11 cellular contexts compared by ENCODE assay signal in genomic region chr3:30610702-30611410, GRCh38. TPM values are rescaled to one million over a fixed set of nuclear protein-coding genes. Genes with fewer than 3 reads are reported as not detected.
DNase-seq lines count a peak whose midpoint lies in the region; ATAC-seq, FAIRE-seq and TF ChIP-seq lines count a peak whose summit lies in the region.
"Had no signal": no experiment of that assay in that cellular context is flagged by ENCODE, and none has a peak within 500 bp of the region (broad histone marks: within the 10 kb centered on the region; RNA-seq: fewer than 3 reads in every experiment).

No MANE protein-coding gene starts in this region.

- CTCF ChIA-PET in activated CD8-positive, alpha-beta T cell treated with anti-CD3 and anti-CD28 coated beads for 36 hours (lab: Charles Lee): interaction anchor here (0.8 to 3.2 kb wide), 5 partner anchors 14 to 84 kb away, joined by 3 to 16 read pairs (median 3); no protein-coding TSS in a partner anchor

- peak; percentile 73 for FAIRE-seq in keratinocyte (lab: Jason Lieb, UNC)

- H3K9me3 ChIP-seq in keratinocyte (ENCODE audit: control insufficient read depth, low read depth, low read length) (no peaks in the 10 kb centered on the region), subcutaneous abdominal adipose tissue (ENCODE audit: control insufficient read depth in 5 of 5, low read length in 5 of 5) (no peaks in the 10 kb centered on the region)
- H3K9me3 ChIP-seq: testis had no signal

- H3K27me3 ChIP-seq in keratinocyte (ENCODE audit: control insufficient read depth, extremely low read depth, insufficient read depth, low read length) (no peaks in the 10 kb centered on the region), subcutaneous abdominal adipose tissue (ENCODE audit: control insufficient read depth in 5 of 5, insufficient read depth in 4 of 5, low read length in 5 of 5) (no peaks in the 10 kb centered on the region), foreskin keratinocyte (no peaks in the 10 kb centered on the region)
- H3K27me3 ChIP-seq: testis had no signal

- TF ChIP-seq CTCF in activated CD8-positive, alpha-beta T cell treated with anti-CD3 and anti-CD28 coated beads for 36 hours (IDR thresholded peaks at IDR 0.05): no peak
- TF ChIP-seq CTCF in keratinocyte (optimal IDR thresholded peaks at IDR 0.05 in 1 of 3, IDR thresholded peaks at IDR 0.05 in 1 of 3, conservative IDR thresholded peaks at IDR 0.05 in 1 of 3; ENCODE audit: extremely low read depth in 1 of 3, insufficient read depth in 2 of 3, low read length in 3 of 3): no peak
- no peak for TF ChIP-seq CTCF in glutamatergic neuron (IDR thresholded peaks at IDR 0.05; ENCODE audit: partially characterized antibody, unreplicated experiment)
- TF ChIP-seq CTCF in foreskin keratinocyte (conservative IDR thresholded peaks at IDR 0.05): no peak

- H3K36me3 ChIP-seq in keratinocyte (ENCODE audit: control insufficient read depth in 2 of 2, extremely low read depth in 1 of 2, insufficient read depth in 2 of 2, low read length in 2 of 2) (peaks cover 2 to 17% of the 10 kb centered on the region in 2 experiments), subcutaneous abdominal adipose tissue (ENCODE audit: control insufficient read depth in 5 of 5, insufficient read depth in 5 of 5, low read length in 5 of 5) (no peaks in the 10 kb centered on the region)

- ATAC-seq in activated T-cell treated with anti-CD3 and anti-CD28 coated beads, Interleukin-2, amount 50 U/mL, for 72 hours (replicated peaks in 1 of 2): peak; percentile 19 to 26
- no peak for ATAC-seq in activated CD8-positive, alpha-beta T cell treated with anti-CD3 and anti-CD28 coated beads for 36 hours
- ATAC-seq in foreskin keratinocyte: no peak

- H3K27ac Mint-ChIP-seq in activated T-cell treated with anti-CD3 and anti-CD28 coated beads, Interleukin-2, amount 50 U/mL, for 72 hours: peak overlapping the region; percentile 74
- peak overlapping the region; percentile 96 for H3K27ac Mint-ChIP-seq in activated CD8-positive, alpha-beta T cell treated with anti-CD3 and anti-CD28 coated beads for 36 hours
- H3K27ac Mint-ChIP-seq in glutamatergic neuron (ENCODE audit: unreplicated experiment): no peak overlapping the region

- dilution Hi-C loops in keratinocyte (cut with MboI; ENCODE audit: extremely low pct_ligation_motif_present, low sequenced_read_pairs): no loop called here

- intact Hi-C loops in activated CD8-positive, alpha-beta T cell treated with anti-CD3 and anti-CD28 coated beads for 36 hours (cut with micrococcal nuclease): no loop called here

- H2AFZ ChIP-seq in keratinocyte (ENCODE audit: control insufficient read depth, low read length): no peak overlapping the region

- H4K20me1 ChIP-seq in keratinocyte (ENCODE audit: control insufficient read depth, extremely low read depth, insufficient read depth, low read length): peaks cover 20% of the 10 kb centered on the region

- H3K79me2 ChIP-seq in keratinocyte (ENCODE audit: control insufficient read depth, insufficient read depth, low read length): peaks cover 94% of the 10 kb centered on the region

- H3K4me1 ChIP-seq in keratinocyte (ENCODE audit: control insufficient read depth, extremely low read depth, insufficient read depth, low read length) (peaks cover 65% of the 10 kb centered on the region), subcutaneous abdominal adipose tissue (ENCODE audit: control insufficient read depth in 5 of 5, insufficient read depth in 5 of 5, low read length in 5 of 5) (peaks cover 0 to 76% (median 70%) of the 10 kb centered on the region in 5 donors), foreskin keratinocyte (peaks cover 65% of the 10 kb centered on the region)
- H3K4me1 ChIP-seq: testis had no signal

- H3K4me3 ChIP-seq in keratinocyte (ENCODE audit: control insufficient read depth in 2 of 3, extremely low read depth in 1 of 3, insufficient read depth in 2 of 3, low read depth in 1 of 3, low read length in 3 of 3) (peak overlapping the region; percentile 78 to 96 (median 79)), subcutaneous abdominal adipose tissue (ENCODE audit: low read depth in 1 of 5, low read length in 5 of 5) (peak overlapping the region in 3 of 5 donors; percentile 19 to 67 (median 38))
- H3K4me3 ChIP-seq: testis had no signal

- H3K9me3 Mint-ChIP-seq in activated T-cell treated with anti-CD3 and anti-CD28 coated beads, Interleukin-2, amount 50 U/mL, for 72 hours: no peaks in the 10 kb centered on the region
- H3K9me3 Mint-ChIP-seq in activated CD8-positive, alpha-beta T cell treated with anti-CD3 and anti-CD28 coated beads for 36 hours: no peaks in the 10 kb centered on the region
- H3K9me3 Mint-ChIP-seq in glutamatergic neuron (ENCODE audit: unreplicated experiment): peaks cover 6% of the 10 kb centered on the region

- H3K4me3 Mint-ChIP-seq in activated T-cell treated with anti-CD3 and anti-CD28 coated beads, Interleukin-2, amount 50 U/mL, for 72 hours: peak overlapping the region; percentile 80 to 97
- H3K4me3 Mint-ChIP-seq in activated CD8-positive, alpha-beta T cell treated with anti-CD3 and anti-CD28 coated beads for 36 hours: peak overlapping the region; percentile 88
- H3K4me3 Mint-ChIP-seq in glutamatergic neuron (ENCODE audit: unreplicated experiment): no peak overlapping the region

- DNase-seq in activated T-cell treated with anti-CD3 and anti-CD28 coated beads, Interleukin-2, amount 50 U/mL, for 72 hours: no peak
- DNase-seq in activated T-cell treated with anti-CD3 and anti-CD28 coated beads, Interleukin-2, amount 50 U/mL, for 48 hours: no peak
- DNase-seq in activated CD8-positive, alpha-beta T cell treated with anti-CD3 and anti-CD28 coated beads for 36 hours: peak; percentile 36
- DNase-seq in keratinocyte (ENCODE audit: low read depth, low spot score): no peak
- no peak for DNase-seq in glutamatergic neuron
- DNase-seq in foreskin keratinocyte: no peak
- DNase-seq in superior temporal gyrus (ENCODE audit: extremely low spot score): no peak
- DNase-seq: aorta, NCI-H2081, testis had no signal

- H3K4me1 Mint-ChIP-seq in activated T-cell treated with anti-CD3 and anti-CD28 coated beads, Interleukin-2, amount 50 U/mL, for 72 hours (ENCODE audit: low read depth): peaks cover 79% of the 10 kb centered on the region
- peaks cover 51% of the 10 kb centered on the region for H3K4me1 Mint-ChIP-seq in activated CD8-positive, alpha-beta T cell treated with anti-CD3 and anti-CD28 coated beads for 36 hours (ENCODE audit: low read depth)
- peaks cover 3% of the 10 kb centered on the region for H3K4me1 Mint-ChIP-seq in glutamatergic neuron (ENCODE audit: low read depth, unreplicated experiment)

- H3K36me3 Mint-ChIP-seq in activated T-cell treated with anti-CD3 and anti-CD28 coated beads, Interleukin-2, amount 50 U/mL, for 72 hours (ENCODE audit: insufficient read depth in 2 of 2): peaks cover 9 to 19% of the 10 kb centered on the region in 2 donors
- H3K36me3 Mint-ChIP-seq in activated CD8-positive, alpha-beta T cell treated with anti-CD3 and anti-CD28 coated beads for 36 hours (ENCODE audit: low read depth): peaks cover 70% of the 10 kb centered on the region
- no peaks in the 10 kb centered on the region for H3K36me3 Mint-ChIP-seq in glutamatergic neuron (ENCODE audit: unreplicated experiment)

- peaks cover 3% of the 10 kb centered on the region for H3K9me1 ChIP-seq in keratinocyte (ENCODE audit: control insufficient read depth, extremely low read depth, insufficient read depth, low read length)

- no peaks in the 10 kb centered on the region for H3K27me3 Mint-ChIP-seq in activated T-cell treated with anti-CD3 and anti-CD28 coated beads, Interleukin-2, amount 50 U/mL, for 72 hours (ENCODE audit: low read depth)
- no peaks in the 10 kb centered on the region for H3K27me3 Mint-ChIP-seq in activated CD8-positive, alpha-beta T cell treated with anti-CD3 and anti-CD28 coated beads for 36 hours
- peaks cover 8% of the 10 kb centered on the region for H3K27me3 Mint-ChIP-seq in glutamatergic neuron (ENCODE audit: unreplicated experiment)

- H3K9ac ChIP-seq in keratinocyte (ENCODE audit: control insufficient read depth, extremely low read depth, insufficient read depth, low read length): peak overlapping the region; percentile 34
- H3K9ac ChIP-seq in subcutaneous abdominal adipose tissue (ENCODE audit: low read length in 5 of 5): peak overlapping the region in 2 of 5 donors; percentile 4 to 10

- POLR2A ChIA-PET in activated CD8-positive, alpha-beta T cell treated with anti-CD3 and anti-CD28 coated beads for 36 hours (lab: Charles Lee): interaction anchor here (0.6 to 4.8 kb wide), 13 partner anchors 9 to 336 kb away, joined by 3 to 51 read pairs (median 7); no protein-coding TSS in a partner anchor

- H3K27ac ChIP-seq in keratinocyte (ENCODE audit: control insufficient read depth, insufficient read depth, low read length) (peak overlapping the region; percentile 42), subcutaneous abdominal adipose tissue (ENCODE audit: low read depth, low read length) (peak overlapping the region; percentile 92), foreskin keratinocyte (no peak overlapping the region)

- peak overlapping the region; percentile 76 for H3K4me2 ChIP-seq in keratinocyte (ENCODE audit: control insufficient read depth, extremely low read depth, insufficient read depth, low read depth, low read length)

RNA-seq across cellular contexts. Expression of gene TGFBR2, which starts 4.5 kb away (rescaled TPM):
- total RNA-seq in activated T-cell treated with anti-CD3 and anti-CD28 coated beads, Interleukin-2, amount 50 U/mL, for 72 hours: 10 to 100 TPM; 37.7 to 45.9 TPM
- total RNA-seq in activated CD8-positive, alpha-beta T cell treated with anti-CD3 and anti-CD28 coated beads for 36 hours: 10 to 100 TPM; 49.1 to 50.0 TPM
- 250 to 402 TPM (median 303 TPM) in 3 replicates for polyA plus RNA-seq in keratinocyte
- polyA plus RNA-seq in keratinocyte (2011; ENCODE audit: low read depth): 39.9 TPM
- 201 and 293 TPM in 2 replicates for polyA plus RNA-seq in keratinocyte (2011; cell fraction: cytosol; rRNA removed)
- 332 and 361 TPM in 2 replicates for polyA plus RNA-seq in keratinocyte (2011; cell fraction: nucleus; rRNA removed)
- polyA plus RNA-seq in keratinocyte (2012; ENCODE audit: low replicate concordance): 37.4 and 256 TPM in 2 replicates
- 379 to 451 TPM (median 420 TPM) in 3 replicates for polyA minus RNA-seq in keratinocyte
- 312 TPM for polyA minus RNA-seq in keratinocyte (2011; cell fraction: cytosol; rRNA and poly(A)+ RNA removed)
- polyA minus RNA-seq in keratinocyte (2011; cell fraction: nucleus; rRNA and poly(A)+ RNA removed): 400 and 638 TPM in 2 replicates
- 0.96 TPM for total RNA-seq in glutamatergic neuron (ENCODE audit: unreplicated experiment)
- 125 TPM in 2 replicates for total RNA-seq in foreskin keratinocyte
- polyA plus RNA-seq in foreskin keratinocyte: 38.6 and 47.4 TPM in 2 replicates

Comparison
In these comparisons a context has a peak if more than half of its experiments do, and no peak if none do; other contexts are left out.
1. ATAC-seq: peak in activated T-cell treated with anti-CD3 and anti-CD28 coated beads, Interleukin-2, amount 50 U/mL, for 72 hours (2 of 2); none in activated CD8-positive, alpha-beta T cell treated with anti-CD3 and anti-CD28 coated beads for 36 hours (single experiment) and foreskin keratinocyte (single experiment).
2. RNA of gene TGFBR2, which starts 4.5 kb away (total RNA-seq): 125 TPM in foreskin keratinocyte, 49.1 to 50.0 TPM in activated CD8-positive, alpha-beta T cell treated with anti-CD3 and anti-CD28 coated beads for 36 hours and 37.7 to 45.9 TPM in activated T-cell treated with anti-CD3 and anti-CD28 coated beads, Interleukin-2, amount 50 U/mL, for 72 hours; 0.96 TPM in glutamatergic neuron (single experiment); every median in the first group is over 10 times any median in the second.